ENCODE assay signal across 8 cellular contexts in genomic region chr18:45106331-45106774, GRCh38.
DNase-seq lines count a peak whose midpoint lies in the region; ATAC-seq lines count a peak whose summit lies in the region.

No MANE protein-coding gene starts in this region.

- H3K4me1 ChIP-seq in naive thymus-derived CD4-positive, alpha-beta T cell (ENCODE audit: control insufficient read depth in 2 of 2, insufficient read depth in 2 of 2, low read length in 2 of 2) = peaks cover 0 to 13% of the 10 kb centered on the region in 2 donors

- DNase-seq in Right ventricle myocardium superior (no peak), cardiac septum (ENCODE audit: low spot score) (no peak), RPMI8226 (peak; percentile 54), NCI-H1092 (lab: John Stamatoyannopoulos, UW) (no peak)
- no peak for DNase-seq in naive thymus-derived CD4-positive, alpha-beta T cell
- no peak for DNase-seq in stimulated activated CD4-positive, alpha-beta T cell treated with anti-CD3 and anti-CD28 coated beads, Interleukin-2, amount 100 ng/mL, for 48 hours
- no peak for DNase-seq in stimulated activated CD4-positive, alpha-beta T cell treated with anti-CD3 and anti-CD28 coated beads, Interleukin-12 subunit alpha, Interleukin-12 subunit beta, amount 100 ng/mL, for 4 hours

- no peak overlapping the region for H3K27ac Mint-ChIP-seq in naive thymus-derived CD4-positive, alpha-beta T cell

- H3K4me3 Mint-ChIP-seq in naive thymus-derived CD4-positive, alpha-beta T cell = no peak overlapping the region

- no peaks in the 10 kb centered on the region for H3K9me3 Mint-ChIP-seq in naive thymus-derived CD4-positive, alpha-beta T cell

- ATAC-seq in Right ventricle myocardium superior (ENCODE audit: poor library complexity) (peak; percentile 42), HG03039 (IDR thresholded peaks at IDR 0.05; ENCODE audit: unreplicated experiment) (peak; percentile 85)
- ATAC-seq in naive thymus-derived CD4-positive, alpha-beta T cell = peak; percentile 88

- H3K9me3 ChIP-seq in naive thymus-derived CD4-positive, alpha-beta T cell (ENCODE audit: control insufficient read depth in 2 of 3, low read length in 3 of 3) = no peaks in the 10 kb centered on the region

- no peak overlapping the region for H3K27ac ChIP-seq in naive thymus-derived CD4-positive, alpha-beta T cell (ENCODE audit: low read depth, low read length)

- H3K27me3 Mint-ChIP-seq in naive thymus-derived CD4-positive, alpha-beta T cell = peaks cover 0 to 5% (median 0%) of the 10 kb centered on the region in 5 donors

- no peak overlapping the region for H3K4me3 ChIP-seq in naive thymus-derived CD4-positive, alpha-beta T cell (ENCODE audit: low read length)

- POLR2A ChIA-PET in naive thymus-derived CD4-positive, alpha-beta T cell (lab: Charles Lee) = no interaction called here

- H3K27me3 ChIP-seq in naive thymus-derived CD4-positive, alpha-beta T cell (ENCODE audit: control insufficient read depth in 2 of 2, insufficient read depth in 2 of 2, low read length in 2 of 2) = no peaks in the 10 kb centered on the region

- no peaks in the 10 kb centered on the region for H3K36me3 Mint-ChIP-seq in naive thymus-derived CD4-positive, alpha-beta T cell

- no peaks in the 10 kb centered on the region for H3K4me1 Mint-ChIP-seq in naive thymus-derived CD4-positive, alpha-beta T cell

- CTCF ChIA-PET in naive thymus-derived CD4-positive, alpha-beta T cell (lab: Charles Lee) = interaction anchor here (0.6 kb wide), 1 partner anchor 40 kb away, joined by 3 read pairs; no protein-coding TSS in a partner anchor

- intact Hi-C loops in Right ventricle myocardium superior (cut with DNase I) (no loop called here), cardiac septum (cut with DNase I) (no loop called here)
- intact Hi-C loops in naive thymus-derived CD4-positive, alpha-beta T cell (cut with micrococcal nuclease) = no loop called here

- no peaks in the 10 kb centered on the region for H3K36me3 ChIP-seq in naive thymus-derived CD4-positive, alpha-beta T cell (ENCODE audit: control insufficient read depth in 2 of 3, insufficient read depth in 3 of 3, low read length in 3 of 3)
